Comparison of ENCODE assay signal across 17 cellular contexts in genomic region chr18:10127721-10128120, GRCh38.
DNase-seq lines count a peak whose midpoint lies in the region; ATAC-seq and TF ChIP-seq lines count a peak whose summit lies in the region.
"Had no signal": no experiment of that assay in that cellular context is flagged by ENCODE, and none has a peak within 500 bp of the region (broad histone marks: within the 10 kb centered on the region; RNA-seq: fewer than 3 reads in every experiment).

No MANE protein-coding gene starts in this region.

- DNase-seq in NCI-H69 (lab: John Stamatoyannopoulos, UW) (peak; percentile 86), left kidney (ENCODE audit: low read depth, low spot score) (peak; percentile 21), mesothelial cell of epicardium (ENCODE audit: low spot score in 2 of 2, unreplicated experiment in 2 of 2) (no peak), middle frontal gyrus (ENCODE audit: extremely low spot score, low spot score) (no peak), Ammon's horn (ENCODE audit: low spot score) (no peak)
- no peak for DNase-seq in stimulated activated naive B cell treated with anti-CD40 and anti-IgM and Interleukin-4, amounts not matched to agents 10 μg/mL and 1 μg/mL and 100 μg/mL, for 72 hours
- no peak for DNase-seq in stimulated activated CD8-positive, alpha-beta memory T cell treated with anti-CD3 and anti-CD28 coated beads, Interleukin-4, amount 100 ng/mL, for 48 hours
- DNase-seq: BE2C; CD4-positive, alpha-beta T cell; CD8-positive, alpha-beta memory T cell; DMS53; DMS79 treated with DMSO at 0.1 percent for 48 hours; GF-D8; GOT3; H7; HCEC 1CT had no signal

- H3K36me3 Mint-ChIP-seq in mesothelial cell of epicardium, result no peaks in the 10 kb centered on the region
- H3K36me3 Mint-ChIP-seq in stimulated activated naive B cell treated with anti-CD40 and anti-IgM and Interleukin-4, amounts not matched to agents 10 μg/mL and 1 μg/mL and 100 μg/mL, for 72 hours, result no peaks in the 10 kb centered on the region
- H3K36me3 Mint-ChIP-seq: CD8-positive, alpha-beta memory T cell had no signal

- no peak for TF ChIP-seq CTCF in mesothelial cell of epicardium (IDR thresholded peaks at IDR 0.05; ENCODE audit: unreplicated experiment)

- H3K27me3 Mint-ChIP-seq in mesothelial cell of epicardium (ENCODE audit: low read depth), result no peaks in the 10 kb centered on the region
- peaks cover 16 to 26% of the 10 kb centered on the region in 2 donors for H3K27me3 Mint-ChIP-seq in stimulated activated naive B cell treated with anti-CD40 and anti-IgM and Interleukin-4, amounts not matched to agents 10 μg/mL and 1 μg/mL and 100 μg/mL, for 72 hours

- peak overlapping the region; percentile 67 for H3K27ac Mint-ChIP-seq in mesothelial cell of epicardium
- no peak overlapping the region for H3K27ac Mint-ChIP-seq in stimulated activated naive B cell treated with anti-CD40 and anti-IgM and Interleukin-4, amounts not matched to agents 10 μg/mL and 1 μg/mL and 100 μg/mL, for 72 hours
- H3K27ac Mint-ChIP-seq: CD4-positive, alpha-beta T cell had no signal

- H3K9me3 Mint-ChIP-seq in mesothelial cell of epicardium, result no peaks in the 10 kb centered on the region
- no peaks in the 10 kb centered on the region for H3K9me3 Mint-ChIP-seq in stimulated activated naive B cell treated with anti-CD40 and anti-IgM and Interleukin-4, amounts not matched to agents 10 μg/mL and 1 μg/mL and 100 μg/mL, for 72 hours
- H3K9me3 Mint-ChIP-seq: CD4-positive, alpha-beta T cell had no signal

- peaks cover 72% of the 10 kb centered on the region for H3K4me1 Mint-ChIP-seq in mesothelial cell of epicardium
- peaks cover 4 to 22% of the 10 kb centered on the region in 2 donors for H3K4me1 Mint-ChIP-seq in stimulated activated naive B cell treated with anti-CD40 and anti-IgM and Interleukin-4, amounts not matched to agents 10 μg/mL and 1 μg/mL and 100 μg/mL, for 72 hours
- H3K4me1 Mint-ChIP-seq: CD8-positive, alpha-beta memory T cell had no signal

- H3K4me3 Mint-ChIP-seq in mesothelial cell of epicardium, result no peak overlapping the region
- H3K4me3 Mint-ChIP-seq in stimulated activated naive B cell treated with anti-CD40 and anti-IgM and Interleukin-4, amounts not matched to agents 10 μg/mL and 1 μg/mL and 100 μg/mL, for 72 hours, result no peak overlapping the region
- H3K4me3 Mint-ChIP-seq: CD14-positive monocyte; CD4-positive, alpha-beta T cell; CD8-positive, alpha-beta memory T cell had no signal

- ATAC-seq in stimulated activated naive B cell treated with anti-CD40 and anti-IgM and Interleukin-4, amounts not matched to agents 10 μg/mL and 1 μg/mL and 100 μg/mL, for 72 hours (replicated peaks), result peak; percentile 69 to 83

Comparison
In these comparisons a context has a peak if more than half of its experiments do, and no peak if none do; other contexts are left out.
1. DNase-seq: peak in NCI-H69 (single experiment) and left kidney (single experiment); none in mesothelial cell of epicardium (0 of 2), stimulated activated naive B cell treated with anti-CD40 and anti-IgM and Interleukin-4, amounts not matched to agents 10 μg/mL and 1 μg/mL and 100 μg/mL, for 72 hours (single experiment), middle frontal gyrus (single experiment), Ammon's horn (single experiment) and stimulated activated CD8-positive, alpha-beta memory T cell treated with anti-CD3 and anti-CD28 coated beads, Interleukin-4, amount 100 ng/mL, for 48 hours (single experiment).